1 cellular context compared by ENCODE assay signal in the genomic region with DNA sequence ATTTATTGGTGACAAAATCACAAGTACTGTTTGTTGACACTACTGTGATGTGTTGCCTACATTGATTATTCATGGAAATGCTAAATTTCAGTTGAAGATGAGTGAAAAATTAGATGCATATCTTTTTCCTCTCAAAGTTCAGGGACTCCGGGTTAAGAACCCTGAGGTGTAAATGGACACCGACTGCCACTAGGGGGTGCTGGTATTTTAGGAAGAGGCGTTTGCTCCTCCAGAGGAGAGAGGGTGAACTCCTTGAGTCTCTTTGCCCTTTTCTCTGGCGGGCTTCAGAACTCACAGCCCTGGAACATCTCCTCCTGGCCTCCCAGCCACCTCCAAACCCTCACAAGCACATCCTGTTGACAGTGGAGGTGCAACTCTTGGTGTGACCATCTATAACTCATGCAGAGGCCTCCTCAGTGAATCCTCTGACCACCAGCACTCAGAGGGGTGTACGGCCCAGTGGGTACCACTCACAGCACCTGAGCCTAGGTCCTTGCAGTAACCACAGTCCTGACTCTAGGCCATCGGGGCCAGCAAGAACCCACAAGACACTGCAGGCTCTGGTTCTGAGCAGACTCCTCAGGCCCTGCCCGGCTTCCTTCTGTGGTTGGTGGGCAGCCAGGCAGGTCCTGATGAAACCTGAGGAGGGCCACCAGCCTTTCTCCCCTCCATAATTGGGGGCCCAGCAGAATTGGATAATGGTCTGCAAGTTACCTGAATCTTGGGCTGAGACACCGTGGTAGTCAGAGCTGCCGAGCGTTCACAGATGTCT.
TF ChIP-seq lines count a peak whose summit lies in the region.

No MANE protein-coding gene starts in this region.

TF ChIP-seq in IMR-90, 13 proteins besides CTCF, POLR2A, EP300 and RAD21:
- TF ChIP-seq, protein P1, sequence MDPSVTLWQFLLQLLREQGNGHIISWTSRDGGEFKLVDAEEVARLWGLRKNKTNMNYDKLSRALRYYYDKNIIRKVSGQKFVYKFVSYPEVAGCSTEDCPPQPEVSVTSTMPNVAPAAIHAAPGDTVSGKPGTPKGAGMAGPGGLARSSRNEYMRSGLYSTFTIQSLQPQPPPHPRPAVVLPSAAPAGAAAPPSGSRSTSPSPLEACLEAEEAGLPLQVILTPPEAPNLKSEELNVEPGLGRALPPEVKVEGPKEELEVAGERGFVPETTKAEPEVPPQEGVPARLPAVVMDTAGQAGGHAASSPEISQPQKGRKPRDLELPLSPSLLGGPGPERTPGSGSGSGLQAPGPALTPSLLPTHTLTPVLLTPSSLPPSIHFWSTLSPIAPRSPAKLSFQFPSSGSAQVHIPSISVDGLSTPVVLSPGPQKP (IDR thresholded peaks at IDR 0.05; ENCODE audit: borderline replicate concordance, low read depth, low read length) = no peak
- peak; percentile 63 for TF ChIP-seq SMC3 (IDR thresholded peaks at IDR 0.05; ENCODE audit: low read depth, low read length)
